8 cellular contexts compared by ENCODE assay signal in genomic region chr1:160046494-160047115, GRCh38. TPM values are rescaled to one million over a fixed set of nuclear protein-coding genes. Genes with fewer than 3 reads are reported as not detected.
DNase-seq lines count a peak whose midpoint lies in the region; ATAC-seq and TF ChIP-seq lines count a peak whose summit lies in the region.

No MANE protein-coding gene starts in this region.

- H3K4me2 ChIP-seq in OCI-LY7 (ENCODE audit: low read length) (peak overlapping the region; percentile 70), parathyroid adenoma (ENCODE audit: low read length) (peak overlapping the region; percentile 16)

- H3K27me3 ChIP-seq in A673 (replicated peaks; ENCODE audit: insufficient read depth, low read depth, low read length, poor library complexity) (peaks cover 6% of the 10 kb centered on the region), parathyroid adenoma (ENCODE audit: control insufficient read depth, insufficient read depth, low read length) (no peaks in the 10 kb centered on the region)

- peak; percentile 43 for ATAC-seq in HG03045 (IDR thresholded peaks at IDR 0.05; ENCODE audit: unreplicated experiment)

- intact Hi-C loops in A673 (cut with micrococcal nuclease; ENCODE audit: unreplicated experiment): loop anchor here (5.0 kb wide), 1 partner anchor 41 kb away; no protein-coding TSS in a partner anchor
- intact Hi-C loops in OCI-LY7 (cut with micrococcal nuclease; ENCODE audit: unreplicated experiment): loop anchor here (1.0 kb wide), 1 partner anchor 32 kb away; no protein-coding TSS in a partner anchor
- intact Hi-C loops in head of caudate nucleus (cut with DNase I): loop anchor here (2.0 kb wide), 1 partner anchor 34 kb away; the partner anchor contains the start of gene KCNJ9

- peak; percentile 76 for TF ChIP-seq CTCF in A673 (conservative IDR thresholded peaks at IDR 0.05; ENCODE audit: low read depth, low read length)
- TF ChIP-seq CTCF in GM10266 (IDR thresholded peaks at IDR 0.05; ENCODE audit: control insufficient read depth, insufficient read depth, low read depth, missing control alignments): peak; percentile 65
- peak; percentile 93 for TF ChIP-seq CTCF in OCI-LY7 (conservative IDR thresholded peaks at IDR 0.05; ENCODE audit: low read length)
- TF ChIP-seq CTCF in parathyroid adenoma (IDR thresholded peaks at IDR 0.05): peak; percentile 40

- POLR2A ChIA-PET in A673 (lab: Charles Lee; ENCODE audit: low non-redundant PET): no interaction called here
- POLR2A ChIA-PET in OCI-LY7 (lab: Charles Lee): interaction anchor here (0.6 to 3.4 kb wide), 4 partner anchors 13 to 1203 kb away, joined by 3 to 15 read pairs (median 4); no protein-coding TSS in a partner anchor

- no peaks in the 10 kb centered on the region for H3K4me1 ChIP-seq in A673 (ENCODE audit: insufficient read depth, low read length, poor library complexity, severe bottlenecking)
- H3K4me1 ChIP-seq in OCI-LY7 (ENCODE audit: insufficient read depth, low read length, poor library complexity, severe bottlenecking): peaks cover 18% of the 10 kb centered on the region
- H3K4me1 ChIP-seq in parathyroid adenoma: no peaks in the 10 kb centered on the region

- H3K36me3 Mint-ChIP-seq in activated naive CD8-positive, alpha-beta T cell treated with anti-CD3 and anti-CD28 coated beads for 36 hours: no peaks in the 10 kb centered on the region

- H4K20me1 ChIP-seq in OCI-LY7 (ENCODE audit: insufficient read depth, low read length): no peaks in the 10 kb centered on the region

- H3K27me3 Mint-ChIP-seq in activated naive CD8-positive, alpha-beta T cell treated with anti-CD3 and anti-CD28 coated beads for 36 hours: no peaks in the 10 kb centered on the region

- H2AFZ ChIP-seq in OCI-LY7 (ENCODE audit: low read length): peak overlapping the region; percentile 99
- H2AFZ ChIP-seq in parathyroid adenoma: no peak overlapping the region

- peak overlapping the region; percentile 72 for H3K4me3 Mint-ChIP-seq in activated naive CD8-positive, alpha-beta T cell treated with anti-CD3 and anti-CD28 coated beads for 36 hours

- CTCF ChIA-PET in A673 (lab: Charles Lee): interaction anchor here (1.0 to 1.2 kb wide), 6 partner anchors 9 to 206 kb away, joined by 3 to 6 read pairs (median 4); partner anchors contain the start of gene KCNJ9
- CTCF ChIA-PET in OCI-LY7 (lab: Charles Lee; ENCODE audit: unreplicated experiment): interaction anchor here (0.6 to 2.7 kb wide), 7 partner anchors 9 to 256 kb away, joined by 3 to 19 read pairs (median 4); partner anchors contain the start of genes KCNJ10, KCNJ9 and PIGM

- H3K4me3 ChIP-seq in A673 (ENCODE audit: low read depth, low read length, poor library complexity, severe bottlenecking): no peak overlapping the region
- peak overlapping the region; percentile 50 for H3K4me3 ChIP-seq in OCI-LY7 (ENCODE audit: low read depth, low read length, poor library complexity, severe bottlenecking)
- H3K4me3 ChIP-seq in parathyroid adenoma (ENCODE audit: low read depth, low read length): no peak overlapping the region

- no peak overlapping the region for H3K27ac ChIP-seq in A673 (ENCODE audit: low read depth, low read length, poor library complexity, severe bottlenecking)
- H3K27ac ChIP-seq in OCI-LY7 (ENCODE audit: low read depth, low read length, poor library complexity, severe bottlenecking): no peak overlapping the region
- no peak overlapping the region for H3K27ac ChIP-seq in parathyroid adenoma

- peak overlapping the region; percentile 47 for H3K27ac Mint-ChIP-seq in activated naive CD8-positive, alpha-beta T cell treated with anti-CD3 and anti-CD28 coated beads for 36 hours

- H3K9ac ChIP-seq in parathyroid adenoma: no peak overlapping the region

- H3K79me2 ChIP-seq in OCI-LY7 (ENCODE audit: insufficient read depth, low read depth, low read length) (no peaks in the 10 kb centered on the region), parathyroid adenoma (no peaks in the 10 kb centered on the region)

- no peaks in the 10 kb centered on the region for H3K36me3 ChIP-seq in A673 (ENCODE audit: insufficient read depth, low read length, poor library complexity, severe bottlenecking)
- no peaks in the 10 kb centered on the region for H3K36me3 ChIP-seq in OCI-LY7 (ENCODE audit: insufficient read depth, low read length)
- H3K36me3 ChIP-seq in parathyroid adenoma (ENCODE audit: control insufficient read depth, insufficient read depth, low read length): no peaks in the 10 kb centered on the region

- no TSS peak for BruUV-seq in A673 (replicated peaks; lab: Mats Ljungman, UMichigan)
- BruUV-seq in OCI-LY7 (replicated peaks; lab: Mats Ljungman, UMichigan): no TSS peak

- no peaks in the 10 kb centered on the region for H3K9me3 ChIP-seq in A673 (ENCODE audit: low read depth, low read length, poor library complexity, severe bottlenecking)
- no peaks in the 10 kb centered on the region for H3K9me3 ChIP-seq in OCI-LY7 (ENCODE audit: low read length)
- no peaks in the 10 kb centered on the region for H3K9me3 ChIP-seq in parathyroid adenoma (ENCODE audit: control insufficient read depth, low read length)

- peak; percentile 58 for DNase-seq in A673 (ENCODE audit: low spot score)
- peak; percentile 79 for DNase-seq in GM10266 (ENCODE audit: extremely low spot score)
- peak; percentile 62 for DNase-seq in OCI-LY7 (ENCODE audit: low spot score)
- peak; percentile 46 for DNase-seq in activated naive CD8-positive, alpha-beta T cell treated with anti-CD3 and anti-CD28 coated beads for 36 hours
- peak; percentile 77 to 96 (median 90) for DNase-seq in head of caudate nucleus
- no peak for DNase-seq in LoVo (ENCODE audit: low spot score)

- peaks cover 7% of the 10 kb centered on the region for H3K4me1 Mint-ChIP-seq in activated naive CD8-positive, alpha-beta T cell treated with anti-CD3 and anti-CD28 coated beads for 36 hours

- H3K9me3 Mint-ChIP-seq in activated naive CD8-positive, alpha-beta T cell treated with anti-CD3 and anti-CD28 coated beads for 36 hours: no peaks in the 10 kb centered on the region

- H3K9me2 ChIP-seq in OCI-LY7 (ENCODE audit: insufficient read depth, low read length): no peaks in the 10 kb centered on the region

RNA-seq across cellular contexts. Expression of gene PIGM, which starts 14.8 kb away (rescaled TPM):
- total RNA-seq in A673 (2021) (4.6 and 5.3 TPM in 2 replicates), OCI-LY7 (2022) (4.9 and 5.1 TPM in 2 replicates)
- 4.1 and 4.2 TPM in 2 replicates for total RNA-seq in OCI-LY7 (2014; rRNA removed; shearing (Covaris generic))
- total RNA-seq in activated naive CD8-positive, alpha-beta T cell treated with anti-CD3 and anti-CD28 coated beads for 36 hours: 1 to 10 TPM; 4.7 TPM

RNA-seq across cellular contexts. Expression of gene KCNJ10, which starts 23.4 kb away (rescaled TPM):
- total RNA-seq in A673 (2021): not detected in 2 replicates
- total RNA-seq in OCI-LY7 (2014; rRNA removed; shearing (Covaris generic)): 0.33 TPM in 1 of 2 replicates, not detected in the other
- 0.15 and 0.29 TPM in 2 replicates for total RNA-seq in OCI-LY7 (2022)
- total RNA-seq in activated naive CD8-positive, alpha-beta T cell treated with anti-CD3 and anti-CD28 coated beads for 36 hours: not detected

RNA-seq across cellular contexts. Expression of gene KCNJ9, which starts 34.7 kb away (rescaled TPM):
- total RNA-seq in A673 (2021) (not detected in 2 replicates), OCI-LY7 (2022) (not detected in 2 replicates)
- total RNA-seq in OCI-LY7 (2014; rRNA removed; shearing (Covaris generic)): not detected in 2 replicates
- total RNA-seq in activated naive CD8-positive, alpha-beta T cell treated with anti-CD3 and anti-CD28 coated beads for 36 hours: under 1 TPM in 1 of 2 experiments, not detected in 1; 0.04 TPM

RNA-seq across cellular contexts. Expression of gene IGSF8, which starts 51.8 kb away (rescaled TPM):
- total RNA-seq in A673 (2021): 14.0 and 18.1 TPM in 2 replicates
- 18.7 and 19.9 TPM in 2 replicates for total RNA-seq in OCI-LY7 (2014; rRNA removed; shearing (Covaris generic))
- 24.4 and 28.7 TPM in 2 replicates for total RNA-seq in OCI-LY7 (2022)
- total RNA-seq in activated naive CD8-positive, alpha-beta T cell treated with anti-CD3 and anti-CD28 coated beads for 36 hours: 10 to 100 TPM; 38.0 to 39.0 TPM

Comparison
In these comparisons a context has a peak if more than half of its experiments do, and no peak if none do; other contexts are left out.
1. CTCF ChIP-seq: peak in every context shown above with its lines; median percentile 93 in OCI-LY7; 76 in A673; 65 in GM10266; 40 in parathyroid adenoma.